9 cellular contexts compared by ENCODE assay signal in the genomic region with DNA sequence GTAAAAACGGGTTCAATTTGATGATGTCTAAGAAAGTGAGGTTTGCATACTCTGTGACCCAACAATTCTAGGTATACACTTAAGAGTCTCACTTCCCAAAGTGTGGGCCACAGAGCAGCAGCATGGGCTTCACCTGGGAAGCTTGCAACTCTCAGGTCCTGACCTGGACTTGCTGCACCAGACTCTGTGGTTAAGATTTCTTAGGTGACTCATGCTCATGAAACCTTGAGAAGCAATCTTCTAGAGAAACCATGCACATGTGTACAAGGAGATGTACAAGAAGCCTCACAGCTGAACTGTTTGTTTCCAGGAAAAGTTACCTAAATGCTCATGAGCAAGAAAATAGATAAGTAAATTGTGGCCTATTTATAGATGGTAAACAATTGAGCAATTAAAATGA. TPM values are rescaled to one million over a fixed set of nuclear protein-coding genes. Genes with fewer than 3 reads are reported as not detected.
DNase-seq lines count a peak whose midpoint lies in the region; ATAC-seq and TF ChIP-seq lines count a peak whose summit lies in the region.
"Had no signal": no experiment of that assay in that cellular context is flagged by ENCODE, and none has a peak within 500 bp of the region (broad histone marks: within the 10 kb centered on the region; RNA-seq: fewer than 3 reads in every experiment).

No MANE protein-coding gene starts in this region.

- 91% methylated on average over 1 of the region's 1 CpG for WGBS in lower leg skin, 2 donors

- TF ChIP-seq CTCF in fibroblast of the aortic adventitia (IDR thresholded peaks at IDR 0.05; ENCODE audit: insufficient read depth, low read length) (no peak), lower leg skin (IDR thresholded peaks at IDR 0.05) (no peak)

- DNase-seq in HK-2 (ENCODE audit: unreplicated experiment) = peak; percentile 7
- peak; percentile 38 for DNase-seq in fibroblast of the aortic adventitia (ENCODE audit: low read depth)
- DNase-seq in lower leg skin (ENCODE audit: low spot score in 2 of 2) = no peak
- no peak for DNase-seq in HuH-7 (ENCODE audit: low spot score)
- no peak for DNase-seq in GF-D8 (lab: John Stamatoyannopoulos, UW)
- DNase-seq in COR-L47 (lab: John Stamatoyannopoulos, UW) = no peak

- intact Hi-C loops in lower leg skin (cut with DNase I; ENCODE audit: low total_unique reads) = no loop called here

- ATAC-seq in GM18502 (IDR thresholded peaks at IDR 0.05; ENCODE audit: poor library complexity, unreplicated experiment) = peak; percentile 97
- ATAC-seq in GM21528 (IDR thresholded peaks at IDR 0.05; ENCODE audit: low FRiP score, unreplicated experiment) = peak; percentile 86

- H3K4me3 ChIP-seq in fibroblast of the aortic adventitia (ENCODE audit: low read depth, low read length) (no peak overlapping the region), lower leg skin (ENCODE audit: low read depth, poor library complexity, severe bottlenecking) (no peak overlapping the region)
- H3K4me3 ChIP-seq: SJSA1 had no signal

- TF ChIP-seq POLR2A in lower leg skin (IDR thresholded peaks at IDR 0.05) = no peak

RNA-seq across cellular contexts. Expression of a gene that starts 30.0 kb away (rescaled TPM):
- total RNA-seq in fibroblast of the aortic adventitia (ENCODE audit: low replicate concordance) = 32.6 and 68.9 TPM in 2 replicates
- total RNA-seq in lower leg skin = 10 to 100 TPM; 18.3 to 41.6 (median 31.8) TPM

RNA-seq across cellular contexts. Expression of a gene that starts 43.8 kb away (rescaled TPM):
- total RNA-seq in fibroblast of the aortic adventitia (ENCODE audit: low replicate concordance) (31.3 and 41.9 TPM in 2 replicates), lower leg skin (10 to 100 TPM; 13.4 to 23.7 (median 20.3) TPM)

RNA-seq across cellular contexts. Expression of a gene that starts 44.0 kb away (rescaled TPM):
- total RNA-seq in fibroblast of the aortic adventitia (ENCODE audit: low replicate concordance) (14.7 and 38.6 TPM in 2 replicates), lower leg skin (10 to 100 TPM; 10.6 to 27.0 (median 14.6) TPM)

Comparison
In these comparisons a context has a peak if more than half of its experiments do, and no peak if none do; other contexts are left out.
1. DNase-seq: peak in HK-2 (single experiment) and fibroblast of the aortic adventitia (single experiment); none in lower leg skin (0 of 2), HuH-7 (single experiment), GF-D8 (single experiment) and COR-L47 (single experiment).